ENCODE assay signal across 1 cellular context in the genomic region with DNA sequence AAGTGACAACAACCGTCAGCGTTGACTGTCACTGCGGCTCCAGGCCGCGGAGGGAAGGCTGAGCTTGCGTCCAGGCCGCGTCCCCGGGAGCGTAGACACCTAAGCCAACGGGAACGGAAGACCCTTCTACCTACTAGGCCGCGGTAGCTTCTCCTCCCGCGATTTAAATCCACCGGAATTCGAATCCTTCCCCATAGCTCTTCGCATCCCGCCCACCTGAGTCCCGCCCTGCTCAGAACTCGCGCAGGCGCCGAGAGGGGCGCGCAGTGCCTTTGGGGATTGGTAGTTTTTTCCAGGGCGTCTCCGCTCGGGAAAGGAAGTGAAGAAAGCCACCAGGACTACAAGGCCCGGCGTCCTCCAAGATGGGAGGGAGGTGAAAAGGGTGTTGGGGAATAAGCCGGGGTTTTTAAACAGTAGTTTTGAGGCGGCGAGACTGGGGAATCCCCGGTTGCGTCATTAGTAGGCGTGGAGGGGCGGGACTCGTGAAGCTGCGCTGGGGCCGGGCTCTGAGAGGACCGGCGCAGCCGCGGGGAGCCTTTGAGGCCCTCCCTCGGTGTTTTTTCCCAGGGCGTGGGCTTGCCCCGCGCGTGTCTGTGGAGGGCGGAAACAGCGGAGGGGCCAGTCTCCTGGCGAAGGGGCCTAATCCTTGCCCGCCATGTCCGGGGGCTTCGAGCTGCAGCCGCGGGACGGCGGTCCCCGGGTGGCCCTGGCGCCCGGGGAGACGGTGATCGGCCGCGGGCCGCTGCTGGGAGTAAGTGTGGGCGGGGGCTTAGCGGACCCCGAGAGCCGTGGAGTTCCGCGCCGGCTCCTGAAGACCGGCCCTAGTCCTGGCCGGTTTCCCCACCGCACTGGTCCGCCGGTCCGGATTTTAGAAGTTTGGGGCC.
A peak's percentile ranks its signal among the peaks of the same experiment; 100 is the strongest.
TF ChIP-seq lines count a peak whose summit lies in the region.

TSS of gene APLF (plus strand) at position 509 of the 884 bp plus-strand sequence. CDS start at position 656, 147 bp downstream.
TSS of gene FBXO48 (minus strand) at position 218 of the 884 bp plus-strand sequence. CDS start 2,149 bp downstream, outside the sequence.

TF ChIP-seq in K562, 482 proteins besides CTCF, POLR2A, EP300 and RAD21 (continued from another document and continues in another):
- TF ChIP-seq, protein P1, sequence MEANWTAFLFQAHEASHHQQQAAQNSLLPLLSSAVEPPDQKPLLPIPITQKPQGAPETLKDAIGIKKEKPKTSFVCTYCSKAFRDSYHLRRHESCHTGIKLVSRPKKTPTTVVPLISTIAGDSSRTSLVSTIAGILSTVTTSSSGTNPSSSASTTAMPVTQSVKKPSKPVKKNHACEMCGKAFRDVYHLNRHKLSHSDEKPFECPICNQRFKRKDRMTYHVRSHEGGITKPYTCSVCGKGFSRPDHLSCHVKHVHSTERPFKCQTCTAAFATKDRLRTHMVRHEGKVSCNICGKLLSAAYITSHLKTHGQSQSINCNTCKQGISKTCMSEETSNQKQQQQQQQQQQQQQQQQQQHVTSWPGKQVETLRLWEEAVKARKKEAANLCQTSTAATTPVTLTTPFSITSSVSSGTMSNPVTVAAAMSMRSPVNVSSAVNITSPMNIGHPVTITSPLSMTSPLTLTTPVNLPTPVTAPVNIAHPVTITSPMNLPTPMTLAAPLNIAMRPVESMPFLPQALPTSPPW (CRISPR knock-in tag; IDR thresholded peaks at IDR 0.05), result peak; percentile 95
- peak; percentile 63 for TF ChIP-seq TFAP4 (CRISPR knock-in tag; IDR thresholded peaks at IDR 0.05; ENCODE audit: borderline replicate concordance)
- TF ChIP-seq JUND (IDR thresholded peaks at IDR 0.05; ENCODE audit: borderline replicate concordance, low read depth, low read length), result peak; percentile 90
- peak; percentile 66; the same call in 1 of the 3 replicates for TF ChIP-seq JUND (tag; IDR thresholded peaks at IDR 0.05; ENCODE audit: borderline replicate concordance, low read depth, low read length)
- TF ChIP-seq GTF2F1 (IDR thresholded peaks at IDR 0.05; ENCODE audit: low read depth, low read length), result no peak
- TF ChIP-seq XRCC3 (IDR thresholded peaks at IDR 0.05), result no peak
- no peak for TF ChIP-seq PATZ1 (CRISPR knock-in tag; IDR thresholded peaks at IDR 0.05; ENCODE audit: borderline replicate concordance)
- no peak for TF ChIP-seq CHD1 (IDR thresholded peaks at IDR 0.05; ENCODE audit: low read length)
- no peak for TF ChIP-seq SMARCE1 (IDR thresholded peaks at IDR 0.05)
- peak; percentile 86 for TF ChIP-seq MTA3 (IDR thresholded peaks at IDR 0.05; ENCODE audit: borderline replicate concordance)
- no peak for TF ChIP-seq ZNF316 (IDR thresholded peaks at IDR 0.05)
- TF ChIP-seq DIDO1 (tag; IDR thresholded peaks at IDR 0.05; ENCODE audit: low read depth), result peak; percentile 55; the same call in 1 of the 2 replicates
- peak; percentile 82 for TF ChIP-seq ZBTB2 (IDR thresholded peaks at IDR 0.05)
- TF ChIP-seq, protein P2, sequence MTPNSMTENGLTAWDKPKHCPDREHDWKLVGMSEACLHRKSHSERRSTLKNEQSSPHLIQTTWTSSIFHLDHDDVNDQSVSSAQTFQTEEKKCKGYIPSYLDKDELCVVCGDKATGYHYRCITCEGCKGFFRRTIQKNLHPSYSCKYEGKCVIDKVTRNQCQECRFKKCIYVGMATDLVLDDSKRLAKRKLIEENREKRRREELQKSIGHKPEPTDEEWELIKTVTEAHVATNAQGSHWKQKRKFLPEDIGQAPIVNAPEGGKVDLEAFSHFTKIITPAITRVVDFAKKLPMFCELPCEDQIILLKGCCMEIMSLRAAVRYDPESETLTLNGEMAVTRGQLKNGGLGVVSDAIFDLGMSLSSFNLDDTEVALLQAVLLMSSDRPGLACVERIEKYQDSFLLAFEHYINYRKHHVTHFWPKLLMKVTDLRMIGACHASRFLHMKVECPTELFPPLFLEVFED (CRISPR knock-in tag; conservative IDR thresholded peaks at IDR 0.05), result no peak
- no peak for TF ChIP-seq ARID2 (IDR thresholded peaks at IDR 0.05)
- TF ChIP-seq PCBP1 (IDR thresholded peaks at IDR 0.05; ENCODE audit: low read depth, low read length, poor library complexity, severe bottlenecking), result no peak
- no peak for TF ChIP-seq ZZZ3 (IDR thresholded peaks at IDR 0.05)
- TF ChIP-seq, protein P3, sequence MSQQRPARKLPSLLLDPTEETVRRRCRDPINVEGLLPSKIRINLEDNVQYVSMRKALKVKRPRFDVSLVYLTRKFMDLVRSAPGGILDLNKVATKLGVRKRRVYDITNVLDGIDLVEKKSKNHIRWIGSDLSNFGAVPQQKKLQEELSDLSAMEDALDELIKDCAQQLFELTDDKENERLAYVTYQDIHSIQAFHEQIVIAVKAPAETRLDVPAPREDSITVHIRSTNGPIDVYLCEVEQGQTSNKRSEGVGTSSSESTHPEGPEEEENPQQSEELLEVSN (IDR thresholded peaks at IDR 0.05; ENCODE audit: borderline replicate concordance in 1 of 2, extremely low read depth in 1 of 2, insufficient read depth in 1 of 2, insufficient read length in 1 of 2, low read depth in 1 of 2, low read length in 1 of 2, poor library complexity in 1 of 2, severe bottlenecking in 1 of 2), result peak; percentile 35 to 41
- TF ChIP-seq NFXL1 (CRISPR knock-in tag; IDR thresholded peaks at IDR 0.05), result no peak
- no peak for TF ChIP-seq SRF (CRISPR knock-in tag; IDR thresholded peaks at IDR 0.05)
- no peak for TF ChIP-seq ZNF778 (CRISPR knock-in tag; IDR thresholded peaks at IDR 0.05)
- no peak for TF ChIP-seq HNRNPUL1 (IDR thresholded peaks at IDR 0.05; ENCODE audit: low read length)
- TF ChIP-seq ZNF41 (CRISPR knock-in tag; conservative IDR thresholded peaks at IDR 0.05), result no peak
- peak; percentile 88 to 95 for TF ChIP-seq MNT (conservative IDR thresholded peaks at IDR 0.05)
- TF ChIP-seq POLR2H (tag; IDR thresholded peaks at IDR 0.05; ENCODE audit: low read depth), result no peak
- no peak for TF ChIP-seq CCAR2 (IDR thresholded peaks at IDR 0.05; ENCODE audit: low read depth, low read length)
- no peak for TF ChIP-seq BRD9 (IDR thresholded peaks at IDR 0.05; ENCODE audit: low read depth, partially characterized antibody)
- TF ChIP-seq GABPB1 (CRISPR knock-in tag; IDR thresholded peaks at IDR 0.05), result peak; percentile 59
- TF ChIP-seq ZKSCAN8 (CRISPR knock-in tag; IDR thresholded peaks at IDR 0.05), result no peak
- no peak for TF ChIP-seq ZNF699 (CRISPR knock-in tag; IDR thresholded peaks at IDR 0.05; ENCODE audit: insufficient replicate concordance)
- no peak for TF ChIP-seq SRSF3 (IDR thresholded peaks at IDR 0.05; ENCODE audit: insufficient read depth, low read length)
- TF ChIP-seq, protein P4, sequence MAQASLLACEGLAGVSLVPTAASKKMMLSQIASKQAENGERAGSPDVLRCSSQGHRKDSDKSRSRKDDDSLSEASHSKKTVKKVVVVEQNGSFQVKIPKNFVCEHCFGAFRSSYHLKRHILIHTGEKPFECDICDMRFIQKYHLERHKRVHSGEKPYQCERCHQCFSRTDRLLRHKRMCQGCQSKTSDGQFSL (CRISPR knock-in tag; IDR thresholded peaks at IDR 0.05), result no peak
- TF ChIP-seq, protein P4 (tag; IDR thresholded peaks at IDR 0.05), result no peak
- TF ChIP-seq CREM (IDR thresholded peaks at IDR 0.05; ENCODE audit: low read depth), result peak; percentile 94
- no peak for TF ChIP-seq KAT8 (IDR thresholded peaks at IDR 0.05; ENCODE audit: low read depth)
- no peak for TF ChIP-seq FOXA1 (IDR thresholded peaks at IDR 0.05; ENCODE audit: borderline replicate concordance)
- TF ChIP-seq CEBPG (CRISPR knock-in tag; IDR thresholded peaks at IDR 0.05), result peak; percentile 91
- peak; percentile 96 to 99 for TF ChIP-seq CEBPG (tag; conservative IDR thresholded peaks at IDR 0.05 in 1 of 2, IDR thresholded peaks at IDR 0.05 in 1 of 2)
- no peak for TF ChIP-seq ZNF184 (CRISPR knock-in tag; IDR thresholded peaks at IDR 0.05)
- TF ChIP-seq RBM22 (IDR thresholded peaks at IDR 0.05; ENCODE audit: low read depth, low read length, poor library complexity, severe bottlenecking), result no peak
- TF ChIP-seq ARHGAP35 (IDR thresholded peaks at IDR 0.05; ENCODE audit: partially characterized antibody), result no peak
- no peak for TF ChIP-seq SNIP1 (IDR thresholded peaks at IDR 0.05; ENCODE audit: low read depth)
- TF ChIP-seq PHF21A (IDR thresholded peaks at IDR 0.05; ENCODE audit: borderline replicate concordance, low read depth), result no peak
- TF ChIP-seq PML (IDR thresholded peaks at IDR 0.05; ENCODE audit: low read length), result 0 out of 2 replicates have a peak, but pooled peaks have one; percentile 19
- TF ChIP-seq JUNB (CRISPR knock-in tag; conservative IDR thresholded peaks at IDR 0.05), result no peak
- TF ChIP-seq, protein P5, sequence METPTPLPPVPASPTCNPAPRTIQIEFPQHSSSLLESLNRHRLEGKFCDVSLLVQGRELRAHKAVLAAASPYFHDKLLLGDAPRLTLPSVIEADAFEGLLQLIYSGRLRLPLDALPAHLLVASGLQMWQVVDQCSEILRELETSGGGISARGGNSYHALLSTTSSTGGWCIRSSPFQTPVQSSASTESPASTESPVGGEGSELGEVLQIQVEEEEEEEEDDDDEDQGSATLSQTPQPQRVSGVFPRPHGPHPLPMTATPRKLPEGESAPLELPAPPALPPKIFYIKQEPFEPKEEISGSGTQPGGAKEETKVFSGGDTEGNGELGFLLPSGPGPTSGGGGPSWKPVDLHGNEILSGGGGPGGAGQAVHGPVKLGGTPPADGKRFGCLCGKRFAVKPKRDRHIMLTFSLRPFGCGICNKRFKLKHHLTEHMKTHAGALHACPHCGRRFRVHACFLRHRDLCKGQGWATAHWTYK (CRISPR knock-in tag; IDR thresholded peaks at IDR 0.05), result no peak; the same call in 1 of the 2 replicates
- no peak for TF ChIP-seq STAT5A (IDR thresholded peaks at IDR 0.05; ENCODE audit: borderline replicate concordance, low read length)
- no peak for TF ChIP-seq ZNF668 (CRISPR knock-in tag; IDR thresholded peaks at IDR 0.05)
- TF ChIP-seq, protein P6, sequence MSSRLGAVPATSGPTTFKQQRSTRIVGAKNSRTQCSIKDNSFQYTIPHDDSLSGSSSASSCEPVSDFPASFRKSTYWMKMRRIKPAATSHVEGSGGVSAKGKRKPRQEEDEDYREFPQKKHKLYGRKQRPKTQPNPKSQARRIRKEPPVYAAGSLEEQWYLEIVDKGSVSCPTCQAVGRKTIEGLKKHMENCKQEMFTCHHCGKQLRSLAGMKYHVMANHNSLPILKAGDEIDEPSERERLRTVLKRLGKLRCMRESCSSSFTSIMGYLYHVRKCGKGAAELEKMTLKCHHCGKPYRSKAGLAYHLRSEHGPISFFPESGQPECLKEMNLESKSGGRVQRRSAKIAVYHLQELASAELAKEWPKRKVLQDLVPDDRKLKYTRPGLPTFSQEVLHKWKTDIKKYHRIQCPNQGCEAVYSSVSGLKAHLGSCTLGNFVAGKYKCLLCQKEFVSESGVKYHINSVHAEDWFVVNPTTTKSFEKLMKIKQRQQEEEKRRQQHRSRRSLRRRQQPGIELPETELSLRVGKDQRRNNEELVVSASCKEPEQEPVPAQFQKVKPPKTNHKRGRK (tag; IDR thresholded peaks at IDR 0.05), result no peak
- TF ChIP-seq ZNF511 (CRISPR knock-in tag; IDR thresholded peaks at IDR 0.05), result peak; percentile 52
- TF ChIP-seq SPI1 (IDR thresholded peaks at IDR 0.05; ENCODE audit: borderline replicate concordance, low read depth, low read length), result peak; percentile 78; the same call in 1 of the 2 replicates
- TF ChIP-seq PTTG1 (tag; IDR thresholded peaks at IDR 0.05; ENCODE audit: low read depth), result no peak
